Comparison of ENCODE assay signal across 9 cellular contexts in the genomic region with DNA sequence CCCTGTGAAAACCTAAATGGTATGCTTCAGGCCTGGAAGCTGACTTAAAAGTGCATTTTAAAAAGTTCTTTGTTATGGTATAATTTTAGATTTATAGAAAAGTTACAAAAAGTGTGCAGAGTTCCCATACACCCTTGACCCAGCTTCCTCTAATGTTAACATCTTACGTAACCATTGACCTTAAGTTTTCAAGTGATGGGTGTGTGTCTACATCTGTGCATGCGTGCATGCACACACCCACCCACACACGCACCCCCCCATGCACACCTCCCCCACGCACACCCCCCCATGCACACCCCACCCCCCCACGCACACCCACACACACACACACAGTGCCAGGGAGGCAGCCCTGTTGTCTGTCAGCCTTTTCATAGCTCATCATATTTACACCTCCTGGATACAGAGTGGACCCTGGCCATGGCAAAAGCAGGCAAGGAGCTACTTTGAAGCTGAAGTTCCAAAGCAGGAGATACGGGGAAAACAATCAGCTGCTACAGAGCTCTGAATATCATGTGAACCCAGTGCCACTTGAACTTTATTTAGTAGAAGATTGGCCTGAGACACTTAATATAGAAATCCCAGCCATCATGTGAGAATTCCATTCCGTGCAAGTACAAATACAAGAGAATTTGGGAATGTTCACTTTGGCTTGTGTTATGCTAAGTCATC. TPM values are rescaled to one million over a fixed set of nuclear protein-coding genes. Genes with fewer than 3 reads are reported as not detected.
DNase-seq lines count a peak whose midpoint lies in the region; ATAC-seq and TF ChIP-seq lines count a peak whose summit lies in the region.
"Had no signal": no experiment of that assay in that cellular context is flagged by ENCODE, and none has a peak within 500 bp of the region (broad histone marks: within the 10 kb centered on the region; RNA-seq: fewer than 3 reads in every experiment).

No MANE protein-coding gene starts in this region.

- H3K9me3 ChIP-seq in IMR-90 (ENCODE audit: control insufficient read depth, insufficient read depth, low read length): no peaks in the 10 kb centered on the region
- H3K9me3 ChIP-seq in right lobe of liver: no peaks in the 10 kb centered on the region
- H3K9me3 ChIP-seq in stomach: no peaks in the 10 kb centered on the region

- TF ChIP-seq POLR2A in IMR-90 (IDR thresholded peaks at IDR 0.05; ENCODE audit: low read depth, low read length) (no peak), right lobe of liver (IDR thresholded peaks at IDR 0.05) (no peak), stomach (IDR thresholded peaks at IDR 0.05) (no peak)

- peak overlapping the region; percentile 22; the same call in 1 of the 2 replicates for H2BK20ac ChIP-seq in IMR-90 (ENCODE audit: low read depth, low read length)

- no peak overlapping the region for H3K23ac ChIP-seq in IMR-90 (ENCODE audit: low read depth, low read length)

- peak overlapping the region; percentile 93 for H2BK120ac ChIP-seq in IMR-90 (ENCODE audit: low read depth, low read length)

- peaks cover 26 to 66% of the 10 kb centered on the region in 2 experiments; a peak in 3 of 4 replicates for H3K79me1 ChIP-seq in IMR-90 (ENCODE audit: low read depth in 1 of 2, low read length in 2 of 2)

- no peaks in the 10 kb centered on the region for H4K20me1 ChIP-seq in IMR-90 (ENCODE audit: insufficient read depth, low read length)

- no peak for TF ChIP-seq CTCF in IMR-90 (conservative IDR thresholded peaks at IDR 0.05; ENCODE audit: low read depth, low read length)
- TF ChIP-seq CTCF in brain (conservative IDR thresholded peaks at IDR 0.05): no peak
- no peak for TF ChIP-seq CTCF in right lobe of liver (IDR thresholded peaks at IDR 0.05)
- TF ChIP-seq CTCF in stomach (IDR thresholded peaks at IDR 0.05): no peak

- peaks cover 0 to 3% (median 0%) of the 10 kb centered on the region in 5 experiments for H3K9me3 Mint-ChIP-seq in brain

- H4K8ac ChIP-seq in IMR-90 (ENCODE audit: low read depth in 2 of 2, low read length in 2 of 2): peak overlapping the region; percentile 14 to 59; a peak in 3 of 4 replicates

- peak overlapping the region; percentile 24 to 88 (median 67) for H3K27ac Mint-ChIP-seq in brain

- peak overlapping the region in 2 of 5 experiments; percentile 17 to 48 for H3K4me3 Mint-ChIP-seq in brain

- peak overlapping the region; percentile 27 for H3K4me2 ChIP-seq in IMR-90 (ENCODE audit: low read depth, low read length)

- H2AFZ ChIP-seq in IMR-90 (replicated peaks; ENCODE audit: low read length, poor library complexity): no peak overlapping the region

- in situ Hi-C loops in IMR-90 (cut with MboI; ENCODE audit: low sequenced_read_pairs): no loop called here

- DNase-seq in IMR-90 (no peak), right lobe of liver (no peak), stomach (no peak), head of caudate nucleus (no peak)
- DNase-seq in stimulated activated CD4-positive, alpha-beta T cell treated with anti-CD3 and anti-CD28 coated beads, Interleukin-12 subunit alpha, Interleukin-12 subunit beta, amount 100 ng/mL, for 4 hours: no peak
- DNase-seq in stimulated activated CD4-positive, alpha-beta T cell treated with anti-CD3 and anti-CD28 coated beads, Interleukin-4, amount 100 ng/mL, for 24 hours: no peak
- DNase-seq: occipital lobe had no signal

- no peaks in the 10 kb centered on the region for H3K27me3 Mint-ChIP-seq in brain

- no peaks in the 10 kb centered on the region for H3K36me3 ChIP-seq in IMR-90 (ENCODE audit: control insufficient read depth, insufficient read depth, low read length)
- no peaks in the 10 kb centered on the region for H3K36me3 ChIP-seq in right lobe of liver
- no peaks in the 10 kb centered on the region for H3K36me3 ChIP-seq in stomach

- no TSS peak for BruUV-seq in IMR-90 (replicated peaks; lab: Mats Ljungman, UMichigan)

- dilution Hi-C loops in IMR-90 (cut with HindIII; ENCODE audit: low sequenced_read_pairs, unreplicated experiment): no loop called here

- peak overlapping the region; percentile 53; the same call in 1 of the 2 replicates for H4K5ac ChIP-seq in IMR-90 (ENCODE audit: low read depth, low read length)

- CTCF ChIA-PET in IMR-90 (lab: Yijun Ruan, JAX): interaction anchor here (0.6 to 1.1 kb wide), 2 partner anchors 38 to 42 kb away, joined by 3 read pairs; no protein-coding TSS in a partner anchor

- H2BK5ac ChIP-seq in IMR-90 (ENCODE audit: low read depth, low read length, poor library complexity, severe bottlenecking): peak overlapping the region; percentile 66

- H3K36me3 Mint-ChIP-seq in brain: no peaks in the 10 kb centered on the region

- H3K27ac ChIP-seq in IMR-90 (ENCODE audit: insufficient read depth, low read length) (peak overlapping the region; percentile 86), right lobe of liver (peak overlapping the region in 2 of 3 donors; percentile 17 to 20), stomach (peak overlapping the region in 4 of 5 donors; percentile 71 to 82 (median 76))

- peaks cover 27% of the 10 kb centered on the region for H3K9me1 ChIP-seq in IMR-90 (ENCODE audit: insufficient read depth, low read length)

- no peak for TF ChIP-seq RAD21 in IMR-90 (IDR thresholded peaks at IDR 0.05; ENCODE audit: low read length)

- peak overlapping the region; percentile 71; the same call in 1 of the 2 replicates for H4K91ac ChIP-seq in IMR-90 (ENCODE audit: insufficient read depth, low read depth, low read length)

- POLR2A ChIA-PET in IMR-90 (lab: Charles Lee; ENCODE audit: unreplicated experiment): no interaction called here

- H2BK15ac ChIP-seq in IMR-90 (ENCODE audit: low read depth, low read length): peak overlapping the region; percentile 4; the same call in 1 of the 3 replicates

- intact Hi-C loops in IMR-90 (cut with micrococcal nuclease) (no loop called here), right lobe of liver (cut with DNase I) (no loop called here), stomach (cut with DNase I; ENCODE audit: low total_unique reads) (no loop called here), head of caudate nucleus (cut with DNase I) (no loop called here)

- H3K27me3 ChIP-seq in IMR-90 (ENCODE audit: control insufficient read depth, insufficient read depth, low read length): no peaks in the 10 kb centered on the region
- H3K27me3 ChIP-seq in right lobe of liver: no peaks in the 10 kb centered on the region
- no peaks in the 10 kb centered on the region for H3K27me3 ChIP-seq in stomach

- no peak overlapping the region for H3K56ac ChIP-seq in IMR-90 (ENCODE audit: extremely low read depth, insufficient read depth, low read length)

- H3K4me1 ChIP-seq in IMR-90 (ENCODE audit: control insufficient read depth, insufficient read depth, low read length) (peaks cover 7% of the 10 kb centered on the region), right lobe of liver (peaks cover 0 to 2% (median 0%) of the 10 kb centered on the region in 4 donors), stomach (peaks cover 4 to 49% (median 30%) of the 10 kb centered on the region in 4 donors)

- H3K14ac ChIP-seq in IMR-90 (replicated peaks; ENCODE audit: low read depth, low read length): peak overlapping the region; percentile 49

- H3K4ac ChIP-seq in IMR-90 (ENCODE audit: low read depth, low read length): peak overlapping the region; percentile 78

- no peak overlapping the region for H3K9ac ChIP-seq in IMR-90 (ENCODE audit: low read depth, low read length)

- WGBS in IMR-90 (ENCODE audit: extremely low coverage in 2 of 2, insufficient read length in 1 of 2), 2 experiments: no CpG with 5 or more reads among the region's 7 CpGs
- whole genome bisulfite sequencing in right lobe of liver (ENCODE audit: insufficient coverage, low coverage, low lambda C conversion rate, missing lambda C conversion rate): 27% methylated on average over 7 of the region's 7 CpGs
- 49 to 63% (median 55%) methylated on average over 7 of the region's 7 CpGs for WGBS in stomach, 5 donors

- H3K18ac ChIP-seq in IMR-90 (ENCODE audit: low read depth, low read length): peak overlapping the region; percentile 73; the same call in 1 of the 2 replicates

- H3K4me3 ChIP-seq in IMR-90 (ENCODE audit: insufficient read depth, low read depth, low read length) (no peak overlapping the region), right lobe of liver (no peak overlapping the region), stomach (no peak overlapping the region)

- H3K4me1 Mint-ChIP-seq in brain: peaks cover 74% of the 10 kb centered on the region

- ATAC-seq in IMR-90 (ENCODE audit: low read depth) (peak; percentile 35), right lobe of liver (peak in 1 of 4 donors; percentile 28), GM21786 (IDR thresholded peaks at IDR 0.05; ENCODE audit: unreplicated experiment) (no peak)

- TF ChIP-seq EP300 in stomach (IDR thresholded peaks at IDR 0.05): no peak

- H2AK5ac ChIP-seq in IMR-90 (ENCODE audit: low read depth, low read length): peak overlapping the region; percentile 38

- no peak overlapping the region for H2AK9ac ChIP-seq in IMR-90 (replicated peaks; ENCODE audit: low read depth, low read length, poor library complexity)

TF ChIP-seq in IMR-90, 13 proteins besides CTCF, POLR2A, EP300 and RAD21:
- TF ChIP-seq CHD1 (IDR thresholded peaks at IDR 0.05; ENCODE audit: low read depth, low read length): no peak
- no peak for TF ChIP-seq MAZ (IDR thresholded peaks at IDR 0.05; ENCODE audit: borderline replicate concordance, low read depth, low read length)
- TF ChIP-seq NFE2L2 (IDR thresholded peaks at IDR 0.05; ENCODE audit: low read depth, low read length): peak; percentile 47; the same call in 1 of the 2 replicates

RNA-seq across cellular contexts. Expression of a gene that starts 30.0 kb away (rescaled TPM):
- 26.7 and 28.1 TPM in 2 replicates for total RNA-seq in IMR-90 (2012; rRNA removed)
- polyA plus RNA-seq in IMR-90 (2012; rRNA removed): 21.7 and 25.6 TPM in 2 replicates
- polyA plus RNA-seq in IMR-90 (2012; cell fraction: cytosol; rRNA removed): 11.6 and 17.8 TPM in 2 replicates
- polyA plus RNA-seq in IMR-90 (2012; cell fraction: nucleus; rRNA removed; ENCODE audit: low replicate concordance): 30.8 and 31.5 TPM in 2 replicates
- 28.8 TPM for polyA plus RNA-seq in brain (ENCODE audit: insufficient read depth, low read depth, low replicate concordance)
- total RNA-seq in right lobe of liver: 10 to 100 TPM in 5 of 6 experiments, 1 to 10 TPM in 1; 9.5 to 16.4 (median 12.2) TPM
- total RNA-seq in stomach: 100 to 1,000 TPM in 4 of 5 donors, 10 to 100 TPM in 1; 67.1 to 328 (median 107) TPM
- polyA plus RNA-seq in stomach: 10 to 100 TPM; 17.2 to 33.5 (median 20.1) TPM

Comparison
In these comparisons a context has a peak if more than half of its experiments do, and no peak if none do; other contexts are left out.
1. H3K27ac ChIP-seq: peak in every context shown above with its lines; median percentile 86 in IMR-90; 76 in stomach; 18 in right lobe of liver.